ENCODE assay signal across 11 cellular contexts in genomic region chr1:117658676-117659075, GRCh38. TPM values are rescaled to one million over a fixed set of nuclear protein-coding genes. Genes with fewer than 3 reads are reported as not detected.
DNase-seq lines count a peak whose midpoint lies in the region; ATAC-seq and TF ChIP-seq lines count a peak whose summit lies in the region.
"Had no signal": no experiment of that assay in that cellular context is flagged by ENCODE, and none has a peak within 500 bp of the region (broad histone marks: within the 10 kb centered on the region; RNA-seq: fewer than 3 reads in every experiment).

No MANE protein-coding gene starts in this region.

- no peaks in the 10 kb centered on the region for H3K9me3 ChIP-seq in CD8-positive, alpha-beta T cell (ENCODE audit: low read length)
- H3K9me3 ChIP-seq in aorta (ENCODE audit: control insufficient read depth, low read length), result no peaks in the 10 kb centered on the region
- no peaks in the 10 kb centered on the region for H3K9me3 ChIP-seq in adrenal gland (replicated peaks in 1 of 3)

- peak overlapping the region; percentile 59 for H3K4me3 Mint-ChIP-seq in CD8-positive, alpha-beta T cell
- peak overlapping the region; percentile 17 to 70 (median 62) for H3K4me3 Mint-ChIP-seq in immature natural killer cell

- DNase-seq in CD8-positive, alpha-beta T cell, result peak; percentile 57 to 87 (median 73)
- peak; percentile 41 for DNase-seq in activated CD4-positive, alpha-beta T cell treated with anti-CD3 and anti-CD28 coated beads for 1 hour
- DNase-seq in immature natural killer cell (peak; percentile 72 to 77 (median 75)), aorta (no peak), SK-N-DZ (ENCODE audit: low spot score) (no peak), NCI-H2171 (lab: John Stamatoyannopoulos, UW) (no peak), adrenal gland (no peak)
- DNase-seq: AML-193, NCI-H1417 treated with DMSO at 0.1 percent for 48 hours had no signal

- POLR2A ChIA-PET in CD8-positive, alpha-beta T cell (lab: Charles Lee), result interaction anchor here (0.6 to 7.1 kb wide), 8 partner anchors 8 to 130 kb away, joined by 3 to 65 read pairs (median 3); partner anchors contain the start of gene TENT5C

- peak; percentile 42 for ATAC-seq in CD8-positive, alpha-beta T cell
- ATAC-seq in HG02678 (IDR thresholded peaks at IDR 0.05; ENCODE audit: unreplicated experiment) (peak; percentile 33), aorta (ENCODE audit: low FRiP score) (no peak)

- CTCF ChIA-PET in CD8-positive, alpha-beta T cell (lab: Charles Lee), result interaction anchor here (0.8 to 4.8 kb wide), 9 partner anchors 15 to 298 kb away, joined by 3 to 29 read pairs (median 3); partner anchors contain the start of gene TENT5C

- H3K9me3 Mint-ChIP-seq in CD8-positive, alpha-beta T cell, result peaks cover 8% of the 10 kb centered on the region
- peaks cover 0 to 6% (median 0%) of the 10 kb centered on the region in 6 donors for H3K9me3 Mint-ChIP-seq in immature natural killer cell

- H3K27me3 Mint-ChIP-seq in CD8-positive, alpha-beta T cell (ENCODE audit: low read depth), result peaks cover 6% of the 10 kb centered on the region
- H3K27me3 Mint-ChIP-seq in immature natural killer cell (ENCODE audit: low read depth in 3 of 3), result peaks cover 19 to 35% (median 32%) of the 10 kb centered on the region in 3 donors

- H3K4me3 ChIP-seq in CD8-positive, alpha-beta T cell (ENCODE audit: low read depth, low read length), result peak overlapping the region; percentile 17
- H3K4me3 ChIP-seq in aorta (ENCODE audit: low read length in 2 of 2) (no peak overlapping the region), adrenal gland (no peak overlapping the region)
- H3K4me3 ChIP-seq: smooth muscle cell had no signal

- H3K27ac Mint-ChIP-seq in CD8-positive, alpha-beta T cell, result peak overlapping the region; percentile 76
- H3K27ac Mint-ChIP-seq in immature natural killer cell, result peak overlapping the region in 5 of 6 donors; percentile 81 to 100 (median 93)

- peaks cover 92% of the 10 kb centered on the region for H3K4me1 Mint-ChIP-seq in CD8-positive, alpha-beta T cell (ENCODE audit: low read depth)
- peaks cover 95 to 96% of the 10 kb centered on the region in 2 donors for H3K4me1 Mint-ChIP-seq in immature natural killer cell

- TF ChIP-seq CTCF in CD8-positive, alpha-beta T cell (IDR thresholded peaks at IDR 0.05), result no peak
- TF ChIP-seq CTCF in adrenal gland (IDR thresholded peaks at IDR 0.05), result no peak

- TF ChIP-seq POLR2A in adrenal gland (IDR thresholded peaks at IDR 0.05), result no peak

- H3K36me3 ChIP-seq in CD8-positive, alpha-beta T cell (ENCODE audit: insufficient read depth, low read length), result no peaks in the 10 kb centered on the region
- H3K36me3 ChIP-seq in aorta (ENCODE audit: control insufficient read depth in 1 of 2, insufficient read depth in 2 of 2, low read length in 1 of 2) (no peaks in the 10 kb centered on the region), adrenal gland (replicated peaks in 1 of 2) (no peaks in the 10 kb centered on the region)

- peaks cover 84% of the 10 kb centered on the region for H3K4me1 ChIP-seq in CD8-positive, alpha-beta T cell (ENCODE audit: insufficient read depth, low read length)
- no peaks in the 10 kb centered on the region for H3K4me1 ChIP-seq in aorta (ENCODE audit: control insufficient read depth in 1 of 2, insufficient read depth in 2 of 2, low read length in 2 of 2)
- no peaks in the 10 kb centered on the region for H3K4me1 ChIP-seq in adrenal gland (replicated peaks in 1 of 2)

- no peaks in the 10 kb centered on the region for H3K27me3 ChIP-seq in CD8-positive, alpha-beta T cell (ENCODE audit: insufficient read depth, low read length)
- no peaks in the 10 kb centered on the region for H3K27me3 ChIP-seq in aorta (ENCODE audit: control insufficient read depth in 1 of 2, insufficient read depth in 2 of 2, low read length in 1 of 2)
- H3K27me3 ChIP-seq in adrenal gland, result no peaks in the 10 kb centered on the region

- WGBS in aorta, 2 donors, result 94 to 97% methylated on average over 3 of the region's 3 CpGs
- 62 to 77% (median 70%) methylated on average over 1 to 3 of the region's 3 CpGs for WGBS in adrenal gland, 4 donors

- peaks cover 5% of the 10 kb centered on the region for H3K36me3 Mint-ChIP-seq in CD8-positive, alpha-beta T cell
- H3K36me3 Mint-ChIP-seq in immature natural killer cell, result peaks cover 0 to 5% (median 0%) of the 10 kb centered on the region in 3 donors

- intact Hi-C loops in CD8-positive, alpha-beta T cell (cut with DNase I, micrococcal nuclease), result loop anchor here (1.0 to 5.0 kb wide), 5 partner anchors 52 to 896 kb away; partner anchors contain the start of genes MAN1A2 (in 2 of the 2) and TENT5C (in 1 of the 2)
- intact Hi-C loops in aorta (cut with DNase I), result loop anchor here in 1 of 2 donors (5.0 kb wide), 1 partner anchor 46 kb away; no protein-coding TSS in a partner anchor
- intact Hi-C loops in adrenal gland (cut with DNase I), result no loop called here

- H3K27ac ChIP-seq in CD8-positive, alpha-beta T cell (ENCODE audit: low read depth, low read length), result no peak overlapping the region
- H3K27ac ChIP-seq in aorta (ENCODE audit: low read depth in 1 of 2, low read length in 2 of 2) (no peak overlapping the region), adrenal gland (no peak overlapping the region)

RNA-seq across cellular contexts. Expression of gene TENT5C, which starts 52.8 kb away (rescaled TPM):
- total RNA-seq in CD8-positive, alpha-beta T cell, result 100 to 1,000 TPM; 146 to 150 TPM
- polyA plus RNA-seq in immature natural killer cell (10 to 100 TPM in 2 of 3 donors, 1 to 10 TPM in 1; 7.4 to 25.7 (median 25.3) TPM), aorta (1 to 10 TPM; 1.0 to 1.4 TPM), adrenal gland (1 to 10 TPM in 1 of 3 donors, under 1 TPM in 2; 0.54 to 5.4 (median 0.72) TPM)
- total RNA-seq in aorta (10 to 100 TPM in 1 of 2 donors, 1 to 10 TPM in 1; 6.8 to 17.7 TPM), adrenal gland (1 to 10 TPM; 1.5 to 8.5 (median 2.0) TPM)
- not detected in 2 replicates for polyA plus RNA-seq in SK-N-DZ (2014; cell fraction: cytosol; rRNA removed)
- polyA plus RNA-seq in SK-N-DZ (2014; cell fraction: nucleus; rRNA removed), result not detected in 2 replicates

Comparison
In these comparisons a context has a peak if more than half of its experiments do, and no peak if none do; other contexts are left out.
1. DNase-seq: peak in CD8-positive, alpha-beta T cell (7 of 7), activated CD4-positive, alpha-beta T cell treated with anti-CD3 and anti-CD28 coated beads for 1 hour (single experiment) and immature natural killer cell (3 of 3); none in aorta (0 of 2), SK-N-DZ (single experiment), NCI-H2171 (single experiment) and adrenal gland (0 of 7).
2. RNA of gene TENT5C, which starts 52.8 kb away (total RNA-seq): 146 to 150 TPM in CD8-positive, alpha-beta T cell; 6.8 to 17.7 TPM in aorta and 1.5 to 8.5 TPM in adrenal gland; every median in the first group is over 4 times any median in the second.
3. intact Hi-C loops: an anchor here in CD8-positive, alpha-beta T cell (1.0 to 5.0 kb wide); none called in adrenal gland.